ENCODE assay signal across 8 cellular contexts in genomic region chr19:2950286-2951124, GRCh38. TPM values are rescaled to one million over a fixed set of nuclear protein-coding genes. Genes with fewer than 3 reads are reported as not detected.
DNase-seq lines count a peak whose midpoint lies in the region; ATAC-seq and TF ChIP-seq lines count a peak whose summit lies in the region.

No MANE protein-coding gene starts in this region.

- H3K9me3 ChIP-seq in HAP-1 (no peaks in the 10 kb centered on the region), MG63 (no peaks in the 10 kb centered on the region)

- peaks cover 6% of the 10 kb centered on the region for H3K4me1 ChIP-seq in HAP-1

- peak overlapping the region; percentile 94 to 99 (median 99) for H3K27ac Mint-ChIP-seq in nephron

- DNase-seq in G401 (ENCODE audit: low spot score) (peak; percentile 100), HAP-1 (ENCODE audit: low spot score in 2 of 2) (peak; percentile 98 to 100), MG63 (peak; percentile 95), SHP77 treated with DMSO at 0.1 percent for 48 hours (lab: John Stamatoyannopoulos, UW) (peak; percentile 94), activated gamma-delta T cell treated with Interleukin-2 at 50 U/mL for 16 hours (peak; percentile 100), fibroblast of the conjunctiva (ENCODE audit: low read depth) (peak; percentile 99)
- DNase-seq in stimulated activated naive CD8-positive, alpha-beta T cell treated with anti-CD3 and anti-CD28 coated beads, Interleukin-15, Interleukin-2, amounts not matched to agents 100 U/mL and 50 U/mL, for 24 hours: peak; percentile 100

- in situ Hi-C loops in G401 (cut with HindIII; ENCODE audit: low sequenced_read_pairs): no loop called here
- in situ Hi-C loops in HAP-1 (cut with MboI; ENCODE audit: low sequenced_read_pairs): loop anchor here (10.0 kb wide), 1 partner anchor 214 kb away; no protein-coding TSS in a partner anchor

- H3K4me3 ChIP-seq in HAP-1 (peak overlapping the region; percentile 82), MG63 (peak overlapping the region; percentile 89)

- H3K27me3 ChIP-seq in HAP-1 (ENCODE audit: low read depth) (no peaks in the 10 kb centered on the region), MG63 (no peaks in the 10 kb centered on the region)

- no peaks in the 10 kb centered on the region for H3K36me3 Mint-ChIP-seq in nephron (ENCODE audit: low read depth)

- no peak for TF ChIP-seq CTCF in nephron (IDR thresholded peaks at IDR 0.05; ENCODE audit: unreplicated experiment in 3 of 3)

- peak overlapping the region; percentile 96 to 98 (median 97) for H3K4me3 Mint-ChIP-seq in nephron

- H3K36me3 ChIP-seq in HAP-1 (replicated peaks): peaks cover 3% of the 10 kb centered on the region; the same call in 1 of the 2 replicates
- no peaks in the 10 kb centered on the region for H3K36me3 ChIP-seq in MG63

- peaks cover 7% of the 10 kb centered on the region for H3K27me3 Mint-ChIP-seq in nephron (ENCODE audit: low read depth)

- peaks cover 21% of the 10 kb centered on the region for H3K4me1 Mint-ChIP-seq in nephron

- peak; percentile 99 for ATAC-seq in stimulated activated naive CD8-positive, alpha-beta T cell treated with anti-CD3 and anti-CD28 coated beads, Interleukin-15, Interleukin-2, amounts not matched to agents 100 U/mL and 50 U/mL, for 24 hours

- H3K9me3 Mint-ChIP-seq in nephron: no peaks in the 10 kb centered on the region

RNA-seq across cellular contexts. Expression of gene ZNF77, which starts 5.7 kb away (rescaled TPM):
- 6.5 and 7.1 TPM in 2 replicates for total RNA-seq in G401 (2014; rRNA removed; shearing (Covaris generic))
- 5.0 and 6.8 TPM in 2 replicates for total RNA-seq in MG63 (2014; rRNA removed; shearing (Covaris generic); ENCODE audit: low replicate concordance)

RNA-seq across cellular contexts. Expression of gene TLE6, which starts 26.9 kb away (rescaled TPM):
- total RNA-seq in G401 (2014; rRNA removed; shearing (Covaris generic)): 2.7 and 10.4 TPM in 2 replicates
- total RNA-seq in MG63 (2014; rRNA removed; shearing (Covaris generic); ENCODE audit: low replicate concordance): not detected in 2 replicates

RNA-seq across cellular contexts. Expression of gene ZNF57, which starts 49.8 kb away (rescaled TPM):
- total RNA-seq in G401 (2014; rRNA removed; shearing (Covaris generic)): 12.0 and 20.8 TPM in 2 replicates
- total RNA-seq in MG63 (2014; rRNA removed; shearing (Covaris generic); ENCODE audit: low replicate concordance): 2.2 and 3.3 TPM in 2 replicates

Comparison
In these comparisons a context has a peak if more than half of its experiments do, and no peak if none do; other contexts are left out.
1. Peak in every context shown above with its lines: DNase-seq, ATAC-seq and H3K4me3 ChIP-seq.